Comparison of ENCODE assay signal across 14 cellular contexts in genomic region chr2:127641846-127642510, GRCh38. TPM values are rescaled to one million over a fixed set of nuclear protein-coding genes. Genes with fewer than 3 reads are reported as not detected.
DNase-seq lines count a peak whose midpoint lies in the region; ATAC-seq, FAIRE-seq and TF ChIP-seq lines count a peak whose summit lies in the region.
"Had no signal": no experiment of that assay in that cellular context is flagged by ENCODE, and none has a peak within 500 bp of the region (broad histone marks: within the 10 kb centered on the region; RNA-seq: fewer than 3 reads in every experiment).

No MANE protein-coding gene starts in this region.

- H3K4me1 ChIP-seq in OCI-LY7 (ENCODE audit: insufficient read depth, low read length, poor library complexity, severe bottlenecking) (peaks cover 11% of the 10 kb centered on the region), esophagus muscularis mucosa (peaks cover 90 to 100% (median 99%) of the 10 kb centered on the region in 4 donors)

- no peak for FAIRE-seq in frontal cortex (lab: Jason Lieb, UNC)

- H3K27ac ChIP-seq in OCI-LY7 (ENCODE audit: low read depth, low read length, poor library complexity, severe bottlenecking) (no peak overlapping the region), esophagus muscularis mucosa (replicated peaks in 1 of 4) (peak overlapping the region; percentile 58 to 84 (median 80))
- H3K27ac ChIP-seq: HL-60 had no signal

- H3K27me3 Mint-ChIP-seq in activated CD8-positive, alpha-beta memory T cell treated with anti-CD3 and anti-CD28 coated beads, Interleukin-2, amount 10 ng/mL, durations not matched to agents 7 days and 5 days: no peaks in the 10 kb centered on the region
- no peaks in the 10 kb centered on the region for H3K27me3 Mint-ChIP-seq in stimulated activated memory B cell treated with anti-CD40 and anti-IgM and Interleukin-4, amounts not matched to agents 10 μg/mL and 1 μg/mL and 100 μg/mL, for 72 hours

- no peak overlapping the region for H3K4me2 ChIP-seq in OCI-LY7 (ENCODE audit: low read length)

- intact Hi-C loops in OCI-LY7 (cut with micrococcal nuclease; ENCODE audit: unreplicated experiment) (no loop called here), esophagus muscularis mucosa (cut with DNase I) (no loop called here)

- TF ChIP-seq EP300 in esophagus muscularis mucosa (IDR thresholded peaks at IDR 0.05): no peak

- TF ChIP-seq CTCF in OCI-LY7 (conservative IDR thresholded peaks at IDR 0.05; ENCODE audit: low read length) (no peak), esophagus muscularis mucosa (IDR thresholded peaks at IDR 0.05) (no peak), foreskin fibroblast (IDR thresholded peaks at IDR 0.05; ENCODE audit: low read depth, low read length) (no peak)

- H3K9me3 Mint-ChIP-seq in activated CD8-positive, alpha-beta memory T cell treated with anti-CD3 and anti-CD28 coated beads, Interleukin-2, amount 10 ng/mL, durations not matched to agents 7 days and 5 days (ENCODE audit: low read depth): no peaks in the 10 kb centered on the region
- H3K9me3 Mint-ChIP-seq in stimulated activated memory B cell treated with anti-CD40 and anti-IgM and Interleukin-4, amounts not matched to agents 10 μg/mL and 1 μg/mL and 100 μg/mL, for 72 hours: no peaks in the 10 kb centered on the region

- H3K9me3 ChIP-seq in OCI-LY7 (ENCODE audit: low read length): no peaks in the 10 kb centered on the region
- no peaks in the 10 kb centered on the region for H3K9me3 ChIP-seq in esophagus muscularis mucosa

- H3K36me3 ChIP-seq in OCI-LY7 (ENCODE audit: insufficient read depth, low read length): no peaks in the 10 kb centered on the region
- H3K36me3 ChIP-seq in esophagus muscularis mucosa: peaks cover 23 to 87% (median 60%) of the 10 kb centered on the region in 4 donors

- DNase-seq in OCI-LY7 (ENCODE audit: low spot score) (peak; percentile 17), esophagus muscularis mucosa (ENCODE audit: extremely low spot score) (no peak), frontal cortex (ENCODE audit: low spot score in 2 of 2) (no peak), foreskin fibroblast (no peak)
- peak; percentile 52 for DNase-seq in activated CD8-positive, alpha-beta memory T cell treated with anti-CD3 and anti-CD28 coated beads, Interleukin-2, amount 10 ng/mL, durations not matched to agents 7 days and 5 days
- DNase-seq: DMS53, NCI-H2081 treated with DMSO at 0.1 percent for 48 hours, nucleus accumbens, SHP77 treated with DMSO at 0.1 percent for 48 hours had no signal

- no peak for TF ChIP-seq POLR2A in esophagus muscularis mucosa (IDR thresholded peaks at IDR 0.05; ENCODE audit: low read depth)

- no peaks in the 10 kb centered on the region for H3K36me3 Mint-ChIP-seq in activated CD8-positive, alpha-beta memory T cell treated with anti-CD3 and anti-CD28 coated beads, Interleukin-2, amount 10 ng/mL, durations not matched to agents 7 days and 5 days
- H3K36me3 Mint-ChIP-seq in stimulated activated memory B cell treated with anti-CD40 and anti-IgM and Interleukin-4, amounts not matched to agents 10 μg/mL and 1 μg/mL and 100 μg/mL, for 72 hours: no peaks in the 10 kb centered on the region

- ATAC-seq in activated CD8-positive, alpha-beta memory T cell treated with anti-CD3 and anti-CD28 coated beads, Interleukin-2, amount 10 ng/mL, durations not matched to agents 7 days and 5 days: peak; percentile 70
- no peak for ATAC-seq in stimulated activated memory B cell treated with anti-CD40 and anti-IgM and Interleukin-4, amounts not matched to agents 10 μg/mL and 1 μg/mL and 100 μg/mL, for 72 hours
- ATAC-seq in HG03025 (IDR thresholded peaks at IDR 0.05; ENCODE audit: low FRiP score, unreplicated experiment): no peak
- ATAC-seq in GM19397 (IDR thresholded peaks at IDR 0.05; ENCODE audit: unreplicated experiment): no peak
- ATAC-seq: HCT116 had no signal

- peak overlapping the region; percentile 33 for H3K4me3 Mint-ChIP-seq in activated CD8-positive, alpha-beta memory T cell treated with anti-CD3 and anti-CD28 coated beads, Interleukin-2, amount 10 ng/mL, durations not matched to agents 7 days and 5 days
- H3K4me3 Mint-ChIP-seq in stimulated activated memory B cell treated with anti-CD40 and anti-IgM and Interleukin-4, amounts not matched to agents 10 μg/mL and 1 μg/mL and 100 μg/mL, for 72 hours: no peak overlapping the region

- H2AFZ ChIP-seq in OCI-LY7 (ENCODE audit: low read length): no peak overlapping the region

- H4K20me1 ChIP-seq in OCI-LY7 (ENCODE audit: insufficient read depth, low read length): no peaks in the 10 kb centered on the region

- H3K4me1 Mint-ChIP-seq in activated CD8-positive, alpha-beta memory T cell treated with anti-CD3 and anti-CD28 coated beads, Interleukin-2, amount 10 ng/mL, durations not matched to agents 7 days and 5 days: peaks cover 18% of the 10 kb centered on the region
- H3K4me1 Mint-ChIP-seq in stimulated activated memory B cell treated with anti-CD40 and anti-IgM and Interleukin-4, amounts not matched to agents 10 μg/mL and 1 μg/mL and 100 μg/mL, for 72 hours: peaks cover 58% of the 10 kb centered on the region

- no TSS peak for BruUV-seq in OCI-LY7 (replicated peaks; lab: Mats Ljungman, UMichigan)

- WGBS in esophagus muscularis mucosa: 53% methylated on average over 16 of the region's 25 CpGs

- no peaks in the 10 kb centered on the region for H3K9me2 ChIP-seq in OCI-LY7 (ENCODE audit: insufficient read depth, low read length)

- POLR2A ChIA-PET in OCI-LY7 (lab: Charles Lee): no interaction called here

- H3K4me3 ChIP-seq in OCI-LY7 (ENCODE audit: low read depth, low read length, poor library complexity, severe bottlenecking) (no peak overlapping the region), esophagus muscularis mucosa (no peak overlapping the region), foreskin fibroblast (ENCODE audit: low read depth in 1 of 2, low read length in 2 of 2) (no peak overlapping the region)

- CTCF ChIA-PET in OCI-LY7 (lab: Charles Lee; ENCODE audit: unreplicated experiment): interaction anchor here (1.5 kb wide), 1 partner anchor 51 kb away, joined by 6 read pairs; no protein-coding TSS in a partner anchor
- CTCF ChIA-PET in activated CD8-positive, alpha-beta memory T cell treated with anti-CD3 and anti-CD28 coated beads, Interleukin-2, amount 10 ng/mL, durations not matched to agents 7 days and 5 days (lab: Charles Lee): interaction anchor here (0.7 to 5.3 kb wide), 3 partner anchors 8 to 502 kb away, joined by 3 to 33 read pairs (median 21); no protein-coding TSS in a partner anchor

- H3K79me2 ChIP-seq in OCI-LY7 (ENCODE audit: insufficient read depth, low read depth, low read length): no peaks in the 10 kb centered on the region

- no peak overlapping the region for H3K27ac Mint-ChIP-seq in activated CD8-positive, alpha-beta memory T cell treated with anti-CD3 and anti-CD28 coated beads, Interleukin-2, amount 10 ng/mL, durations not matched to agents 7 days and 5 days
- peak overlapping the region; percentile 35 for H3K27ac Mint-ChIP-seq in stimulated activated memory B cell treated with anti-CD40 and anti-IgM and Interleukin-4, amounts not matched to agents 10 μg/mL and 1 μg/mL and 100 μg/mL, for 72 hours

- no peaks in the 10 kb centered on the region for H3K27me3 ChIP-seq in esophagus muscularis mucosa

RNA-seq across cellular contexts. Expression of gene GPR17, which starts 4.0 kb away (rescaled TPM):
- 0.22 TPM in 1 of 2 replicates, not detected in the other for total RNA-seq in OCI-LY7 (2014; rRNA removed; shearing (Covaris generic))
- not detected in 2 replicates for total RNA-seq in OCI-LY7 (2022)
- not detected for total RNA-seq in activated CD8-positive, alpha-beta memory T cell treated with anti-CD3 and anti-CD28 coated beads, Interleukin-2, amount 10 ng/mL, durations not matched to agents 7 days and 5 days
- total RNA-seq in esophagus muscularis mucosa: under 1 TPM in 1 of 4 donors, not detected in 3; 0.40 TPM
- 4.1 TPM for total RNA-seq in frontal cortex

RNA-seq across cellular contexts. Expression of gene LIMS2, which starts 33.4 kb away (rescaled TPM):
- 0.44 and 1.6 TPM in 2 replicates for total RNA-seq in OCI-LY7 (2014; rRNA removed; shearing (Covaris generic))
- 24.4 and 24.9 TPM in 2 replicates for total RNA-seq in OCI-LY7 (2022)
- total RNA-seq in activated CD8-positive, alpha-beta memory T cell treated with anti-CD3 and anti-CD28 coated beads, Interleukin-2, amount 10 ng/mL, durations not matched to agents 7 days and 5 days: 10 to 100 TPM in 1 of 2 experiments, 1 to 10 TPM in 1; 4.5 to 11.4 TPM
- total RNA-seq in esophagus muscularis mucosa: 100 to 1,000 TPM in 3 of 4 donors, 10 to 100 TPM in 1; 99.2 to 342 (median 175) TPM
- total RNA-seq in frontal cortex: 1.2 TPM

RNA-seq across cellular contexts. Expression of gene SFT2D3, which starts 59.3 kb away (rescaled TPM):
- total RNA-seq in OCI-LY7 (2014; rRNA removed; shearing (Covaris generic)): 11.0 and 14.3 TPM in 2 replicates
- total RNA-seq in OCI-LY7 (2022) (7.6 and 9.4 TPM in 2 replicates), esophagus muscularis mucosa (10 to 100 TPM in 1 of 4 donors, 1 to 10 TPM in 3; 5.8 to 11.8 (median 9.4) TPM), frontal cortex (10.2 TPM)
- 1 to 10 TPM; 4.1 to 4.6 TPM for total RNA-seq in activated CD8-positive, alpha-beta memory T cell treated with anti-CD3 and anti-CD28 coated beads, Interleukin-2, amount 10 ng/mL, durations not matched to agents 7 days and 5 days

Comparison
In these comparisons a context has a peak if more than half of its experiments do, and no peak if none do; other contexts are left out.
1. DNase-seq: peak in OCI-LY7 (single experiment) and activated CD8-positive, alpha-beta memory T cell treated with anti-CD3 and anti-CD28 coated beads, Interleukin-2, amount 10 ng/mL, durations not matched to agents 7 days and 5 days (single experiment); none in esophagus muscularis mucosa (single experiment), frontal cortex (0 of 2) and foreskin fibroblast (0 of 2).